20 cellular contexts compared by ENCODE assay signal in genomic region chr15:88741671-88742070, GRCh38.
DNase-seq lines count a peak whose midpoint lies in the region; ATAC-seq and TF ChIP-seq lines count a peak whose summit lies in the region.
"Had no signal": no experiment of that assay in that cellular context is flagged by ENCODE, and none has a peak within 500 bp of the region (broad histone marks: within the 10 kb centered on the region; RNA-seq: fewer than 3 reads in every experiment).

No MANE protein-coding gene starts in this region.

- H3K27me3 ChIP-seq in GM23338 (ENCODE audit: insufficient read depth) (no peaks in the 10 kb centered on the region), neuronal stem cell (ENCODE audit: control insufficient read depth in 3 of 3, insufficient read depth in 3 of 3, low read depth in 1 of 3, low read length in 3 of 3) (peaks cover 0 to 8% (median 0%) of the 10 kb centered on the region in 3 experiments)

- peak; percentile 35 for DNase-seq in GM23338 (ENCODE audit: low spot score)
- DNase-seq in neuronal stem cell (ENCODE audit: low spot score), result no peak
- no peak for DNase-seq in sciatic nerve (ENCODE audit: low spot score)
- no peak for DNase-seq in NCI-H446 treated with DMSO at 0.1 percent for 48 hours (lab: John Stamatoyannopoulos, UW)
- DNase-seq in COLO668 (lab: John Stamatoyannopoulos, UW; ENCODE audit: unreplicated experiment), result no peak
- no peak for DNase-seq in HPDE6-E6E7 (ENCODE audit: extremely low spot score)
- DNase-seq: BE2C; Caco-2; CD4-positive, CD25-positive, alpha-beta regulatory T cell; CD8-positive, alpha-beta memory T cell; DMS153; DMS79; GF-D8; HFFc6; IMR-90 had no signal

- no peaks in the 10 kb centered on the region for H3K9me3 Mint-ChIP-seq in GM23338
- H3K9me3 Mint-ChIP-seq: CD4-positive, CD25-positive, alpha-beta regulatory T cell had no signal

- no peaks in the 10 kb centered on the region for H3K36me3 Mint-ChIP-seq in GM23338 (ENCODE audit: low read depth)
- H3K36me3 Mint-ChIP-seq: CD4-positive, CD25-positive, alpha-beta regulatory T cell had no signal

- H4K20me1 ChIP-seq in GM23338 (replicated peaks; ENCODE audit: insufficient read depth), result no peaks in the 10 kb centered on the region

- H4K91ac ChIP-seq in neuronal stem cell (ENCODE audit: low read depth, low read length, poor library complexity), result no peak overlapping the region

- H3K4ac ChIP-seq in neuronal stem cell (ENCODE audit: low read length), result peak overlapping the region; percentile 24

- H2BK15ac ChIP-seq in neuronal stem cell (ENCODE audit: low read length), result no peak overlapping the region

- H3K23ac ChIP-seq in neuronal stem cell (ENCODE audit: low read depth, low read length, poor library complexity), result peak overlapping the region; percentile 32

- peak overlapping the region; percentile 3 for H2AK5ac ChIP-seq in neuronal stem cell (ENCODE audit: low read depth, low read length)

- TF ChIP-seq CTCF in GM23338 (conservative IDR thresholded peaks at IDR 0.05; ENCODE audit: low read depth in 2 of 2), result no peak

- no peak overlapping the region for H3K4me3 Mint-ChIP-seq in GM23338
- H3K4me3 Mint-ChIP-seq: CD4-positive, CD25-positive, alpha-beta regulatory T cell; CD8-positive, alpha-beta memory T cell; HFFc6 had no signal

- H3K4me2 ChIP-seq in GM23338, result no peak overlapping the region
- H3K4me2 ChIP-seq in neuronal stem cell (ENCODE audit: insufficient read depth, low read length, poor library complexity, severe bottlenecking), result no peak overlapping the region

- H3K4me3 ChIP-seq in GM23338 (no peak overlapping the region), neuronal stem cell (ENCODE audit: low read length in 2 of 2) (no peak overlapping the region)
- H3K4me3 ChIP-seq: K562 had no signal

- WGBS in neuronal stem cell (ENCODE audit: extremely low coverage in 2 of 2, insufficient read length in 2 of 2, insufficient replicate concordance in 1 of 2), 2 donors, result no CpG with 5 or more reads among the region's 31 CpGs

- no peak overlapping the region for H4K8ac ChIP-seq in neuronal stem cell (ENCODE audit: low read depth, low read length)

- H2BK120ac ChIP-seq in neuronal stem cell (ENCODE audit: low read depth, low read length), result no peak overlapping the region

- peak overlapping the region; percentile 94 for H2AFZ ChIP-seq in GM23338
- peak overlapping the region; percentile 11 for H2AFZ ChIP-seq in neuronal stem cell (ENCODE audit: low read length)

- H3K27me3 Mint-ChIP-seq in GM23338 (ENCODE audit: insufficient read depth, low read depth, poor library complexity), result peaks cover 8% of the 10 kb centered on the region

- no peaks in the 10 kb centered on the region for H3K9me3 ChIP-seq in neuronal stem cell (replicated peaks in 1 of 2; ENCODE audit: control insufficient read depth in 2 of 2, insufficient read depth in 1 of 2, low read depth in 1 of 2, low read length in 2 of 2)
- H3K9me3 ChIP-seq: BE2C, Caco-2 had no signal

- peak overlapping the region; percentile 13 for H3K9ac ChIP-seq in neuronal stem cell (ENCODE audit: low read depth, low read length, poor library complexity)

- no peaks in the 10 kb centered on the region for H3K79me2 ChIP-seq in GM23338 (replicated peaks; ENCODE audit: insufficient read depth)

- ATAC-seq in GM23338 (peak; percentile 40; the same call in 1 of the 3 replicates), esophagus mucosa (peak; percentile 17), sciatic nerve (peak; percentile 17), HG02759 (IDR thresholded peaks at IDR 0.05; ENCODE audit: unreplicated experiment) (no peak)
- ATAC-seq: HCT116, K562 had no signal

- no peaks in the 10 kb centered on the region for H3K9me2 ChIP-seq in GM23338 (ENCODE audit: insufficient read depth)

- H3K14ac ChIP-seq in neuronal stem cell (ENCODE audit: low read length), result peak overlapping the region; percentile 76

- peak overlapping the region; percentile 54 for H3K18ac ChIP-seq in neuronal stem cell (ENCODE audit: low read length)

- H3F3A ChIP-seq in GM23338 (replicated peaks; ENCODE audit: low read depth), result no peaks in the 10 kb centered on the region

- peaks cover 8% of the 10 kb centered on the region for H3K4me1 Mint-ChIP-seq in GM23338
- H3K4me1 Mint-ChIP-seq: CD4-positive, CD25-positive, alpha-beta regulatory T cell; CD8-positive, alpha-beta memory T cell had no signal

- H3K4me1 ChIP-seq in GM23338 (ENCODE audit: insufficient read depth), result no peaks in the 10 kb centered on the region
- H3K4me1 ChIP-seq in neuronal stem cell (ENCODE audit: control insufficient read depth in 2 of 2, insufficient read depth in 1 of 2, low read depth in 1 of 2, low read length in 2 of 2), result peaks cover 0 to 4% of the 10 kb centered on the region in 2 donors
- H3K4me1 ChIP-seq: BE2C, Caco-2 had no signal

- intact Hi-C loops in sciatic nerve (cut with DNase I), result no loop called here

- H3K79me1 ChIP-seq in neuronal stem cell (ENCODE audit: low read depth, low read length), result no peaks in the 10 kb centered on the region

- H3K27ac Mint-ChIP-seq in GM23338, result no peak overlapping the region
- H3K27ac Mint-ChIP-seq: CD4-positive, CD25-positive, alpha-beta regulatory T cell; CD8-positive, alpha-beta memory T cell; HFFc6 had no signal

- no peak overlapping the region for H2BK5ac ChIP-seq in neuronal stem cell (ENCODE audit: low read length)

- H3K36me3 ChIP-seq in GM23338 (ENCODE audit: insufficient read depth) (no peaks in the 10 kb centered on the region), neuronal stem cell (replicated peaks in 1 of 2; ENCODE audit: control insufficient read depth in 2 of 2, insufficient read depth in 2 of 2, low read length in 2 of 2) (no peaks in the 10 kb centered on the region)
- H3K36me3 ChIP-seq: BE2C had no signal

- no peak overlapping the region for H2BK12ac ChIP-seq in neuronal stem cell (ENCODE audit: low read length)

- H3K27ac ChIP-seq in GM23338 (ENCODE audit: low read depth) (no peak overlapping the region), neuronal stem cell (replicated peaks; ENCODE audit: low read length) (no peak overlapping the region)
- H3K27ac ChIP-seq: HL-60 had no signal

TF ChIP-seq in GM23338, 12 proteins besides CTCF, POLR2A, EP300 and RAD21 (continues in another document):
- TF ChIP-seq, protein P1, sequence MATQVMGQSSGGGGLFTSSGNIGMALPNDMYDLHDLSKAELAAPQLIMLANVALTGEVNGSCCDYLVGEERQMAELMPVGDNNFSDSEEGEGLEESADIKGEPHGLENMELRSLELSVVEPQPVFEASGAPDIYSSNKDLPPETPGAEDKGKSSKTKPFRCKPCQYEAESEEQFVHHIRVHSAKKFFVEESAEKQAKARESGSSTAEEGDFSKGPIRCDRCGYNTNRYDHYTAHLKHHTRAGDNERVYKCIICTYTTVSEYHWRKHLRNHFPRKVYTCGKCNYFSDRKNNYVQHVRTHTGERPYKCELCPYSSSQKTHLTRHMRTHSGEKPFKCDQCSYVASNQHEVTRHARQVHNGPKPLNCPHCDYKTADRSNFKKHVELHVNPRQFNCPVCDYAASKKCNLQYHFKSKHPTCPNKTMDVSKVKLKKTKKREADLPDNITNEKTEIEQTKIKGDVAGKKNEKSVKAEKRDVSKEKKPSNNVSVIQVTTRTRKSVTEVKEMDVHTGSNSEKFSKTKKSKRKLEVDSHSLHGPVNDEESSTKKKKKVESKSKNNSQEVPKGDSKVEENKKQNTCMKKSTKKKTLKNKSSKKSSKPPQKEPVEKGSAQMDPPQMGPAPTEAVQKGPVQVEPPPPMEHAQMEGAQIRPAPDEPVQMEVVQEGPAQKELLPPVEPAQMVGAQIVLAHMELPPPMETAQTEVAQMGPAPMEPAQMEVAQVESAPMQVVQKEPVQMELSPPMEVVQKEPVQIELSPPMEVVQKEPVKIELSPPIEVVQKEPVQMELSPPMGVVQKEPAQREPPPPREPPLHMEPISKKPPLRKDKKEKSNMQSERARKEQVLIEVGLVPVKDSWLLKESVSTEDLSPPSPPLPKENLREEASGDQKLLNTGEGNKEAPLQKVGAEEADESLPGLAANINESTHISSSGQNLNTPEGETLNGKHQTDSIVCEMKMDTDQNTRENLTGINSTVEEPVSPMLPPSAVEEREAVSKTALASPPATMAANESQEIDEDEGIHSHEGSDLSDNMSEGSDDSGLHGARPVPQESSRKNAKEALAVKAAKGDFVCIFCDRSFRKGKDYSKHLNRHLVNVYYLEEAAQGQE (IDR thresholded peaks at IDR 0.05; ENCODE audit: unreplicated experiment), result no peak
- TF ChIP-seq EZH2 (IDR thresholded peaks at IDR 0.05; ENCODE audit: low read depth, unreplicated experiment) (no peak), NANOG (IDR thresholded peaks at IDR 0.05; ENCODE audit: borderline replicate concordance) (no peak), CREB1 (CRISPR knock-in tag; IDR thresholded peaks at IDR 0.05; ENCODE audit: low read depth) (no peak)
